ENCODE assay signal across 2 cellular contexts in the genomic region with DNA sequence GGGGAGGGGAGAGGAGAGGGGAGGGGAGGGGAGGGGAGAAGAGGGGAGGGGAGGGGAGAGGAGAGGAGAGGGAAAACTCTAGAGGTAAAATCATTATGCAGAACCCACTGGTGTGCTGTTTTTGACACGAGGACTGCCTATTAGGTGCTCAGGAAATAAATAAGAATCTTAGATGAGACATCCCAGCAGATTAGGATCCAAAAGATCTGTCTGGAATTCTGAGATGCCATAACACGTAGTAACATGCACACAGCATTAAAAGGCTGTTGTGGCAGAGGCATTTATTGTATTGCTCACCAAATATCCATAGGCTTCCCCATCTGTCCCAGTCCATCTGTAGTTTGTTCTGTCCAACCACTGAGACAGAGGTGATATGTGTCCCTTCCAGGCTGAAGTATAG.
A peak's percentile ranks its signal among the peaks of the same experiment; 100 is the strongest.
TF ChIP-seq lines count a peak whose summit lies in the region.

No MANE protein-coding gene starts in this region.

TF ChIP-seq in HepG2, 621 proteins besides CTCF, POLR2A, EP300 and RAD21:
- TF ChIP-seq, protein P1, sequence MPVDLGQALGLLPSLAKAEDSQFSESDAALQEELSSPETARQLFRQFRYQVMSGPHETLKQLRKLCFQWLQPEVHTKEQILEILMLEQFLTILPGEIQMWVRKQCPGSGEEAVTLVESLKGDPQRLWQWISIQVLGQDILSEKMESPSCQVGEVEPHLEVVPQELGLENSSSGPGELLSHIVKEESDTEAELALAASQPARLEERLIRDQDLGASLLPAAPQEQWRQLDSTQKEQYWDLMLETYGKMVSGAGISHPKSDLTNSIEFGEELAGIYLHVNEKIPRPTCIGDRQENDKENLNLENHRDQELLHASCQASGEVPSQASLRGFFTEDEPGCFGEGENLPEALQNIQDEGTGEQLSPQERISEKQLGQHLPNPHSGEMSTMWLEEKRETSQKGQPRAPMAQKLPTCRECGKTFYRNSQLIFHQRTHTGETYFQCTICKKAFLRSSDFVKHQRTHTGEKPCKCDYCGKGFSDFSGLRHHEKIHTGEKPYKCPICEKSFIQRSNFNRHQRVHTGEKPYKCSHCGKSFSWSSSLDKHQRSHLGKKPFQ (CRISPR knock-in tag; IDR thresholded peaks at IDR 0.05; ENCODE audit: insufficient replicate concordance), result no peak
- TF ChIP-seq FOSL2 (CRISPR knock-in tag; IDR thresholded peaks at IDR 0.05), result no peak
- TF ChIP-seq GZF1 (CRISPR knock-in tag; IDR thresholded peaks at IDR 0.05), result no peak
- TF ChIP-seq HOXA7 (CRISPR knock-in tag; IDR thresholded peaks at IDR 0.05), result no peak
- no peak for TF ChIP-seq NRL (CRISPR knock-in tag; IDR thresholded peaks at IDR 0.05; ENCODE audit: borderline replicate concordance)
- no peak for TF ChIP-seq SMAD1 (CRISPR knock-in tag; IDR thresholded peaks at IDR 0.05; ENCODE audit: borderline replicate concordance, low read depth)
- TF ChIP-seq PCBP2 (optimal IDR thresholded peaks at IDR 0.05; ENCODE audit: low read depth, low read length, poor library complexity, severe bottlenecking), result peak; percentile 64
- no peak for TF ChIP-seq XRCC5 (optimal IDR thresholded peaks at IDR 0.05; ENCODE audit: low read length)
- no peak for TF ChIP-seq ETV5 (CRISPR knock-in tag; IDR thresholded peaks at IDR 0.05; ENCODE audit: borderline replicate concordance)
- TF ChIP-seq, protein P2, sequence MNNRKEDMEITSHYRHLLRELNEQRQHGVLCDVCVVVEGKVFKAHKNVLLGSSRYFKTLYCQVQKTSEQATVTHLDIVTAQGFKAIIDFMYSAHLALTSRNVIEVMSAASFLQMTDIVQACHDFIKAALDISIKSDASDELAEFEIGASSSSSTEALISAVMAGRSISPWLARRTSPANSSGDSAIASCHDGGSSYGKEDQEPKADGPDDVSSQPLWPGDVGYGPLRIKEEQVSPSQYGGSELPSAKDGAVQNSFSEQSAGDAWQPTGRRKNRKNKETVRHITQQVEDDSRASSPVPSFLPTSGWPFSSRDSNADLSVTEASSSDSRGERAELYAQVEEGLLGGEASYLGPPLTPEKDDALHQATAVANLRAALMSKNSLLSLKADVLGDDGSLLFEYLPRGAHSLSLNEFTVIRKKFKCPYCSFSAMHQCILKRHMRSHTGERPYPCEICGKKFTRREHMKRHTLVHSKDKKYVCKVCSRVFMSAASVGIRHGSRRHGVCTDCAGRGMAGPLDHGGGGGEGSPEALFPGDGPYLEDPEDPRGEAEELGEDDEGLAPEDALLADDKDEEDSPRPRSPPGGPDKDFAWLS (CRISPR knock-in tag; IDR thresholded peaks at IDR 0.05; ENCODE audit: borderline replicate concordance), result no peak
- TF ChIP-seq HNRNPK (IDR thresholded peaks at IDR 0.05; ENCODE audit: low read depth, low read length, poor library complexity, severe bottlenecking), result peak; percentile 92
- no peak for TF ChIP-seq NFIB (CRISPR knock-in tag; IDR thresholded peaks at IDR 0.05; ENCODE audit: borderline replicate concordance)
- 0 out of 2 replicates have a peak, but pooled peaks have one; percentile 29 for TF ChIP-seq PCBP1 (IDR thresholded peaks at IDR 0.05; ENCODE audit: borderline replicate concordance, low read depth, low read length)
- TF ChIP-seq, protein P3, sequence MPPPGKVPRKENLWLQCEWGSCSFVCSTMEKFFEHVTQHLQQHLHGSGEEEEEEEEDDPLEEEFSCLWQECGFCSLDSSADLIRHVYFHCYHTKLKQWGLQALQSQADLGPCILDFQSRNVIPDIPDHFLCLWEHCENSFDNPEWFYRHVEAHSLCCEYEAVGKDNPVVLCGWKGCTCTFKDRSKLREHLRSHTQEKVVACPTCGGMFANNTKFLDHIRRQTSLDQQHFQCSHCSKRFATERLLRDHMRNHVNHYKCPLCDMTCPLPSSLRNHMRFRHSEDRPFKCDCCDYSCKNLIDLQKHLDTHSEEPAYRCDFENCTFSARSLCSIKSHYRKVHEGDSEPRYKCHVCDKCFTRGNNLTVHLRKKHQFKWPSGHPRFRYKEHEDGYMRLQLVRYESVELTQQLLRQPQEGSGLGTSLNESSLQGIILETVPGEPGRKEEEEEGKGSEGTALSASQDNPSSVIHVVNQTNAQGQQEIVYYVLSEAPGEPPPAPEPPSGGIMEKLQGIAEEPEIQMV (CRISPR knock-in tag; IDR thresholded peaks at IDR 0.05; ENCODE audit: low read depth), result no peak

TF ChIP-seq in endothelial cell of umbilical vein, 7 proteins besides CTCF, POLR2A, EP300 and RAD21:
- no peak for TF ChIP-seq MYC (IDR thresholded peaks at IDR 0.05; ENCODE audit: low read depth, low read length)
